23 cellular contexts compared by ENCODE assay signal in genomic region chr2:153875801-153876466, GRCh38. TPM values are rescaled to one million over a fixed set of nuclear protein-coding genes. Genes with fewer than 3 reads are reported as not detected.
"Had no signal": no experiment of that assay in that cellular context is flagged by ENCODE, and none has a peak within 500 bp of the region (broad histone marks: within the 10 kb centered on the region; RNA-seq: fewer than 3 reads in every experiment).

No MANE protein-coding gene starts in this region.

- H3K4me1 Mint-ChIP-seq: activated CD4-positive, alpha-beta T cell treated with anti-CD3 and anti-CD28 coated beads, Interleukin-2, amount 10 ng/mL, durations not matched to agents 24 days and 14 days; activated naive CD4-positive, alpha-beta T cell treated with anti-CD3 and anti-CD28 coated beads, Interleukin-2, amount 50 U/mL, for 24 hours had no signal

- DNase-seq: activated CD4-positive, alpha-beta T cell treated with anti-CD3 and anti-CD28 coated beads, Interleukin-2, amount 10 ng/mL, durations not matched to agents 24 days and 14 days; activated CD4-positive, alpha-beta T cell treated with anti-CD3 and anti-CD28 coated beads, Interleukin-2, amount 50 U/mL, for 4 hours; activated CD8-positive, alpha-beta T cell treated with anti-CD3 and anti-CD28 coated beads, Interleukin-2, amount 10 ng/mL, durations not matched to agents 7 days and 5 days; activated gamma-delta T cell; activated naive CD4-positive, alpha-beta T cell treated with Interleukin-2 at 50 U/mL for 16 hours; activated T-cell treated with anti-CD3 and anti-CD28 coated beads, Interleukin-2, amount 50 U/mL, for 24 hours; adrenal gland; body of pancreas; caudate nucleus; NCI-H1092 treated with DMSO at 0.1 percent for 48 hours; NCI-H1436; NCI-H1694; NCI-H510A; PC-3; Peyer's patch; RPMI8226; SHP77 treated with DMSO at 0.1 percent for 48 hours had no signal

- H3K9me3 Mint-ChIP-seq: activated CD4-positive, alpha-beta T cell treated with anti-CD3 and anti-CD28 coated beads, Interleukin-2, amount 10 ng/mL, durations not matched to agents 24 days and 14 days; activated naive CD4-positive, alpha-beta T cell treated with anti-CD3 and anti-CD28 coated beads, Interleukin-2, amount 50 U/mL, for 24 hours; activated T-helper 2 cell treated with anti-CD3 and anti-CD28 coated beads, Interferon-gamma antibody, Interleukin-2, Interleukin-4, amounts not matched to agents 10 μg/mL and 5 μg/mL and 100 μg/mL, durations not matched to agents 14 hours and 24 hours and 36 hours; T-helper 1 cell treated with Interleukin-12 subunit alpha and Interleukin-12 subunit beta and Interleukin-4 antibody, amounts not matched to agents 30 μg/mL and 1 μg/mL, for 36 hours; T-helper 2 cell treated with Interferon-gamma antibody and Interleukin-4, amounts not matched to agents 5 μg/mL and 100 μg/mL, for 36 hours had no signal

- H3K4me3 Mint-ChIP-seq: activated CD4-positive, alpha-beta T cell treated with anti-CD3 and anti-CD28 coated beads, Interleukin-2, amount 10 ng/mL, durations not matched to agents 24 days and 14 days; activated CD8-positive, alpha-beta T cell treated with anti-CD3 and anti-CD28 coated beads, Interleukin-2, amount 10 ng/mL, durations not matched to agents 7 days and 5 days; activated naive CD4-positive, alpha-beta T cell treated with anti-CD3 and anti-CD28 coated beads, Interleukin-2, amount 50 U/mL, for 24 hours; activated T-cell treated with anti-CD3 and anti-CD28 coated beads, Interleukin-2, amount 50 U/mL, for 24 hours; T-helper 1 cell treated with Interleukin-12 subunit alpha and Interleukin-12 subunit beta and Interleukin-4 antibody, amounts not matched to agents 30 μg/mL and 1 μg/mL, for 36 hours; T-helper 2 cell treated with Interferon-gamma antibody and Interleukin-4, amounts not matched to agents 5 μg/mL and 100 μg/mL, for 36 hours had no signal

- H3K27ac Mint-ChIP-seq: activated CD4-positive, alpha-beta T cell treated with anti-CD3 and anti-CD28 coated beads, Interleukin-2, amount 10 ng/mL, durations not matched to agents 24 days and 14 days; activated CD8-positive, alpha-beta T cell treated with anti-CD3 and anti-CD28 coated beads, Interleukin-2, amount 10 ng/mL, durations not matched to agents 7 days and 5 days; activated naive CD4-positive, alpha-beta T cell treated with anti-CD3 and anti-CD28 coated beads, Interleukin-2, amount 50 U/mL, for 24 hours; activated T-cell treated with anti-CD3 and anti-CD28 coated beads, Interleukin-2, amount 50 U/mL, for 24 hours; activated T-helper 2 cell treated with anti-CD3 and anti-CD28 coated beads, Interferon-gamma antibody, Interleukin-2, Interleukin-4, amounts not matched to agents 10 μg/mL and 5 μg/mL and 100 μg/mL, durations not matched to agents 14 hours and 24 hours and 36 hours; T-helper 1 cell treated with Interleukin-12 subunit alpha and Interleukin-12 subunit beta and Interleukin-4 antibody, amounts not matched to agents 30 μg/mL and 1 μg/mL, for 36 hours; T-helper 2 cell treated with Interferon-gamma antibody and Interleukin-4, amounts not matched to agents 5 μg/mL and 100 μg/mL, for 36 hours had no signal

RNA-seq across cellular contexts. Expression of gene GALNT13, which starts 4.2 kb away (rescaled TPM):
- total RNA-seq: activated CD4-positive, alpha-beta T cell treated with anti-CD3 and anti-CD28 coated beads, Interleukin-2, amount 10 ng/mL, durations not matched to agents 24 days and 14 days; activated T-helper 2 cell treated with anti-CD3 and anti-CD28 coated beads, Interferon-gamma antibody, Interleukin-2, Interleukin-4, amounts not matched to agents 10 μg/mL and 5 μg/mL and 100 μg/mL, durations not matched to agents 14 hours and 24 hours and 36 hours; K562; SJSA1 had no signal
- polyA plus RNA-seq: K562 had no signal
